9 cellular contexts compared by ENCODE assay signal in genomic region chr11:1827095-1827797, GRCh38. TPM values are rescaled to one million over a fixed set of nuclear protein-coding genes. Genes with fewer than 3 reads are reported as not detected.
DNase-seq lines count a peak whose midpoint lies in the region; ATAC-seq and TF ChIP-seq lines count a peak whose summit lies in the region.
"Had no signal": no experiment of that assay in that cellular context is flagged by ENCODE, and none has a peak within 500 bp of the region (broad histone marks: within the 10 kb centered on the region; RNA-seq: fewer than 3 reads in every experiment).

No MANE protein-coding gene starts in this region.

- POLR2A ChIA-PET in A673 (lab: Charles Lee; ENCODE audit: low non-redundant PET): no interaction called here

- DNase-seq in A673 (ENCODE audit: low spot score): peak; percentile 60
- peak; percentile 93 for DNase-seq in NCI-H1105 (lab: John Stamatoyannopoulos, UW)
- DNase-seq in brain microvascular endothelial cell: peak; percentile 66
- peak in 2 of 3 donors; percentile 68 to 77 for DNase-seq in right lobe of liver
- DNase-seq in cerebellar cortex (ENCODE audit: low spot score): no peak
- DNase-seq in cerebellar nuclear complex (lab: John Stamatoyannopoulos, UW): no peak
- DNase-seq in T-helper 17 cell: no peak
- DNase-seq: DND-41 had no signal

- peaks cover 9% of the 10 kb centered on the region for H3K4me1 Mint-ChIP-seq in T-helper 17 cell

- TF ChIP-seq POLR2A in right lobe of liver (IDR thresholded peaks at IDR 0.05): no peak

- TF ChIP-seq CTCF in A673 (conservative IDR thresholded peaks at IDR 0.05; ENCODE audit: low read depth, low read length) (no peak), brain microvascular endothelial cell (IDR thresholded peaks at IDR 0.05; ENCODE audit: low read depth, low read length, missing control alignments) (no peak), right lobe of liver (IDR thresholded peaks at IDR 0.05) (peak in 1 of 4 donors; percentile 6)

- H3K36me3 ChIP-seq in A673 (ENCODE audit: insufficient read depth, low read length, poor library complexity, severe bottlenecking) (no peaks in the 10 kb centered on the region), brain microvascular endothelial cell (replicated peaks) (no peaks in the 10 kb centered on the region), right lobe of liver (no peaks in the 10 kb centered on the region)

- peaks cover 40% of the 10 kb centered on the region for H3K27me3 Mint-ChIP-seq in T-helper 17 cell

- CTCF ChIA-PET in A673 (lab: Charles Lee): no interaction called here

- in situ Hi-C loops in brain microvascular endothelial cell (cut with HindIII; ENCODE audit: low pct_ligation_motif_present, low sequenced_read_pairs): no loop called here

- BruUV-seq in A673 (replicated peaks; lab: Mats Ljungman, UMichigan): no TSS peak

- ATAC-seq in right lobe of liver (peak; percentile 37 to 57 (median 48)), T-helper 17 cell (no peak), HG03135 (IDR thresholded peaks at IDR 0.05; ENCODE audit: unreplicated experiment) (no peak)

- H3K27ac Mint-ChIP-seq in T-helper 17 cell: no peak overlapping the region

- no peaks in the 10 kb centered on the region for H3K4me1 ChIP-seq in A673 (ENCODE audit: insufficient read depth, low read length, poor library complexity, severe bottlenecking)
- peaks cover 0 to 23% (median 9%) of the 10 kb centered on the region in 4 donors for H3K4me1 ChIP-seq in right lobe of liver

- H3K4me3 Mint-ChIP-seq in T-helper 17 cell: no peak overlapping the region

- H3K36me3 Mint-ChIP-seq in T-helper 17 cell (ENCODE audit: low read depth): no peaks in the 10 kb centered on the region

- intact Hi-C loops in A673 (cut with micrococcal nuclease; ENCODE audit: unreplicated experiment): no loop called here
- intact Hi-C loops in right lobe of liver (cut with DNase I): loop anchor here in 1 of 2 donors (5.0 kb wide), 1 partner anchor 130 kb away; the partner anchor contains the start of gene KRTAP5-6

- 15% methylated on average over 6 of the region's 26 CpGs for WGBS in right lobe of liver (ENCODE audit: insufficient coverage, low coverage, low lambda C conversion rate, missing lambda C conversion rate)

- H3K4me3 ChIP-seq in A673 (ENCODE audit: low read depth, low read length, poor library complexity, severe bottlenecking) (no peak overlapping the region), brain microvascular endothelial cell (ENCODE audit: low read depth, low read length) (no peak overlapping the region), right lobe of liver (no peak overlapping the region)

- peaks cover 20% of the 10 kb centered on the region for H3K27me3 ChIP-seq in A673 (replicated peaks; ENCODE audit: insufficient read depth, low read depth, low read length, poor library complexity)
- no peaks in the 10 kb centered on the region for H3K27me3 ChIP-seq in brain microvascular endothelial cell (replicated peaks)
- H3K27me3 ChIP-seq in right lobe of liver: no peaks in the 10 kb centered on the region

- H3K9me3 ChIP-seq in A673 (ENCODE audit: low read depth, low read length, poor library complexity, severe bottlenecking): no peaks in the 10 kb centered on the region
- H3K9me3 ChIP-seq in right lobe of liver: no peaks in the 10 kb centered on the region
- H3K9me3 ChIP-seq in T-helper 17 cell (ENCODE audit: control insufficient read depth, low read length, poor library complexity, severe bottlenecking): no peaks in the 10 kb centered on the region

- no peak overlapping the region for H3K27ac ChIP-seq in A673 (ENCODE audit: low read depth, low read length, poor library complexity, severe bottlenecking)
- peak overlapping the region; percentile 36 for H3K27ac ChIP-seq in brain microvascular endothelial cell
- H3K27ac ChIP-seq in right lobe of liver: peak overlapping the region in 1 of 3 donors; percentile 22

RNA-seq across cellular contexts. Expression of gene SYT8, which starts 7.5 kb away (rescaled TPM):
- total RNA-seq in A673 (2021) (not detected in 2 replicates), right lobe of liver (under 1 TPM in 1 of 6 experiments, not detected in 5; 0.68 TPM), T-helper 17 cell (not detected)

RNA-seq across cellular contexts. Expression of gene TNNI2, which starts 11.5 kb away (rescaled TPM):
- not detected in 2 replicates for total RNA-seq in A673 (2021)
- total RNA-seq in right lobe of liver: 1 to 10 TPM in 2 of 6 experiments, under 1 TPM in 1, not detected in 3; 0.31 to 1.9 (median 1.1) TPM
- total RNA-seq in T-helper 17 cell: not detected

RNA-seq across cellular contexts. Expression of gene LSP1, which starts 25.6 kb away (rescaled TPM):
- total RNA-seq in A673 (2021) (not detected in 2 replicates), right lobe of liver (10 to 100 TPM in 3 of 6 experiments, 1 to 10 TPM in 3; 2.3 to 20.6 (median 8.8) TPM), T-helper 17 cell (100 to 1,000 TPM; 297 to 299 TPM)

Comparison
In these comparisons a context has a peak if more than half of its experiments do, and no peak if none do; other contexts are left out.
1. DNase-seq: peak in A673 (single experiment), NCI-H1105 (single experiment), brain microvascular endothelial cell (single experiment) and right lobe of liver (2 of 3); none in cerebellar cortex (single experiment), cerebellar nuclear complex (0 of 2) and T-helper 17 cell (0 of 3).
2. ATAC-seq: peak in right lobe of liver (4 of 4); none in T-helper 17 cell (single experiment) and HG03135 (single experiment).
3. RNA of gene LSP1, which starts 25.6 kb away (total RNA-seq): 297 to 299 TPM in T-helper 17 cell; 2.3 to 20.6 TPM in right lobe of liver and not detected in A673; every median in the first group is over 10 times any median in the second.